8 cellular contexts compared by ENCODE assay signal in genomic region chr19:10390652-10391286, GRCh38. TPM values are rescaled to one million over a fixed set of nuclear protein-coding genes. Genes with fewer than 3 reads are reported as not detected.
DNase-seq lines count a peak whose midpoint lies in the region; ATAC-seq and TF ChIP-seq lines count a peak whose summit lies in the region.

No MANE protein-coding gene starts in this region.

- H3K27ac ChIP-seq in liver (ENCODE audit: low read depth in 1 of 2, low read length in 2 of 2), result no peak overlapping the region

- H3K9me3 ChIP-seq in liver (ENCODE audit: control insufficient read depth in 4 of 4, low read length in 3 of 4), result no peaks in the 10 kb centered on the region

- no peak overlapping the region for H3K4me3 ChIP-seq in liver (ENCODE audit: low read depth in 1 of 3, low read length in 3 of 3)

- H3K36me3 ChIP-seq in liver (ENCODE audit: control insufficient read depth in 4 of 4, insufficient read depth in 3 of 4, low read depth in 1 of 4, low read length in 3 of 4), result peaks cover 16 to 41% (median 23%) of the 10 kb centered on the region in 4 donors

- ATAC-seq in Right ventricle myocardium inferior (peak; percentile 61), GM18519 (IDR thresholded peaks at IDR 0.05; ENCODE audit: low FRiP score, unreplicated experiment) (no peak)

- H3K27me3 ChIP-seq in liver (ENCODE audit: control insufficient read depth in 4 of 4, insufficient read depth in 4 of 4, low read length in 3 of 4), result no peaks in the 10 kb centered on the region

- DNase-seq in Right ventricle myocardium inferior (ENCODE audit: missing footprints) (peak; percentile 72), cardiac septum (ENCODE audit: low spot score) (no peak), NCI-H2171 (lab: John Stamatoyannopoulos, UW) (peak; percentile 70), cerebellum (ENCODE audit: low spot score) (peak; percentile 64)
- peak; percentile 60 for DNase-seq in activated CD4-positive, CD25-positive, alpha-beta regulatory T cell treated with anti-CD3 and anti-CD28 coated beads, Interleukin-2, amount 50 U/mL, for 72 hours
- peak; percentile 29 for DNase-seq in stimulated activated CD8-positive, alpha-beta memory T cell treated with anti-CD3 and anti-CD28 coated beads, Interleukin-15, amount 100 ng/mL, for 24 hours (ENCODE audit: low read depth)

- TF ChIP-seq CTCF in liver (IDR thresholded peaks at IDR 0.05; ENCODE audit: low read depth, low read length, missing input control), result peak; percentile 86

- 51% methylated on average over 9 of the region's 9 CpGs for WGBS in liver

- H3K9ac ChIP-seq in liver (ENCODE audit: low read depth in 1 of 2, low read length in 2 of 2), result no peak overlapping the region

- peak; percentile 84 to 91 for TF ChIP-seq RAD21 in liver (IDR thresholded peaks at IDR 0.05)

- intact Hi-C loops in Right ventricle myocardium inferior (cut with DNase I), result loop anchor here (5.0 to 10.0 kb wide), 2 partner anchors 276 to 458 kb away; partner anchors contain the start of genes EIF3G and P2RY11
- intact Hi-C loops in cardiac septum (cut with DNase I), result no loop called here

- H3K4me1 ChIP-seq in liver (ENCODE audit: control insufficient read depth in 4 of 4, insufficient read depth in 4 of 4, low read length in 3 of 4), result peaks cover 0 to 6% (median 2%) of the 10 kb centered on the region in 4 donors

TF ChIP-seq in liver, 16 proteins besides CTCF, POLR2A, EP300 and RAD21:
- no peak for TF ChIP-seq FOXA2 (IDR thresholded peaks at IDR 0.05)
- no peak for TF ChIP-seq HNF4G (IDR thresholded peaks at IDR 0.05)
- TF ChIP-seq RXRA (IDR thresholded peaks at IDR 0.05), result no peak
- TF ChIP-seq SP1 (IDR thresholded peaks at IDR 0.05), result no peak
- no peak for TF ChIP-seq REST (IDR thresholded peaks at IDR 0.05)
- no peak for TF ChIP-seq YY1 (IDR thresholded peaks at IDR 0.05)
- TF ChIP-seq EGR1 (IDR thresholded peaks at IDR 0.05; ENCODE audit: low read depth in 2 of 2), result no peak
- TF ChIP-seq ZBTB33 (IDR thresholded peaks at IDR 0.05), result no peak
- TF ChIP-seq FOXA1 (IDR thresholded peaks at IDR 0.05), result no peak
- no peak for TF ChIP-seq ATF3 (IDR thresholded peaks at IDR 0.05)
- no peak for TF ChIP-seq JUND (IDR thresholded peaks at IDR 0.05)
- no peak for TF ChIP-seq GABPA (IDR thresholded peaks at IDR 0.05 in 1 of 2, conservative IDR thresholded peaks at IDR 0.05 in 1 of 2)

RNA-seq across cellular contexts. Expression of gene TYK2, which starts 10.4 kb away (rescaled TPM):
- total RNA-seq in Right ventricle myocardium inferior (67.1 TPM), cardiac septum (66.2 TPM), cerebellum (42.8 TPM), liver (10 to 100 TPM; 59.2 to 60.0 TPM)
- 10 to 100 TPM; 47.9 to 63.1 TPM for polyA plus RNA-seq in liver

RNA-seq across cellular contexts. Expression of gene CDC37, which starts 12.6 kb away (rescaled TPM):
- total RNA-seq in Right ventricle myocardium inferior, result 155 TPM
- 140 TPM for total RNA-seq in cardiac septum
- 41.6 TPM for total RNA-seq in cerebellum
- 10 to 100 TPM; 46.0 to 52.3 TPM for total RNA-seq in liver
- 10 to 100 TPM; 61.2 to 69.9 TPM for polyA plus RNA-seq in liver

RNA-seq across cellular contexts. Expression of gene PDE4A, which starts 29.6 kb away (rescaled TPM):
- total RNA-seq in Right ventricle myocardium inferior, result 37.0 TPM
- total RNA-seq in cardiac septum, result 8.2 TPM
- 3.3 TPM for total RNA-seq in cerebellum
- 1 to 10 TPM; 1.1 to 2.3 TPM for total RNA-seq in liver
- polyA plus RNA-seq in liver, result 1 to 10 TPM in 1 of 2 donors, under 1 TPM in 1; 0.90 to 1.5 TPM

RNA-seq across cellular contexts. Expression of gene ICAM3, which starts 51.3 kb away (rescaled TPM):
- total RNA-seq in Right ventricle myocardium inferior, result 36.7 TPM
- 14.4 TPM for total RNA-seq in cardiac septum
- total RNA-seq in cerebellum, result 1.1 TPM
- 10 to 100 TPM; 15.9 to 18.1 TPM for total RNA-seq in liver
- polyA plus RNA-seq in liver, result 10 to 100 TPM; 24.0 to 62.8 TPM

RNA-seq across cellular contexts. Expression of gene RAVER1, which starts 57.4 kb away (rescaled TPM):
- total RNA-seq in Right ventricle myocardium inferior (10.1 TPM), cardiac septum (17.8 TPM), cerebellum (6.4 TPM), liver (10 to 100 TPM in 1 of 2 donors, 1 to 10 TPM in 1; 6.4 to 13.6 TPM)
- 1 to 10 TPM; 2.1 to 5.9 TPM for polyA plus RNA-seq in liver
